In genomic region chr3:15451468-15452113, GRCh38 we compare ENCODE assay signal across 37 cellular contexts.
"Had no signal": no experiment of that assay in that cellular context is flagged by ENCODE, and none has a peak within 500 bp of the region (broad histone marks: within the 10 kb centered on the region; RNA-seq: fewer than 3 reads in every experiment).

No MANE protein-coding gene starts in this region.

- H3K4me3 ChIP-seq: Peyer's patch, SJSA1 had no signal

- H3K4me1 ChIP-seq: Peyer's patch, SJSA1 had no signal

- DNase-seq: activated CD4-positive, alpha-beta T cell treated with anti-CD3 and anti-CD28 coated beads, Interleukin-2, amount 10 ng/mL, durations not matched to agents 24 days and 14 days; activated CD4-positive, alpha-beta T cell treated with anti-CD3 and anti-CD28 coated beads, Interleukin-2, amount 50 U/mL, for 4 hours; activated CD8-positive, alpha-beta memory T cell treated with anti-CD3 and anti-CD28 coated beads, Interleukin-2, amount 10 ng/mL, durations not matched to agents 7 days and 5 days; activated effector memory CD4-positive, alpha-beta T cell treated with anti-CD3 and anti-CD28 coated beads, Interleukin-2, amount 50 U/mL, for 16 hours; activated naive CD4-positive, alpha-beta T cell; activated naive CD4-positive, alpha-beta T cell treated with anti-CD3 and anti-CD28 coated beads, Interleukin-2, amount 50 U/mL, for 16 hours; activated naive CD8-positive, alpha-beta T cell treated with anti-CD3 and anti-CD28 coated beads for 36 hours; activated T-cell treated with anti-CD3 and anti-CD28 coated beads, Interleukin-2, amount 50 U/mL, for 1 hour; activated T-cell treated with anti-CD3 and anti-CD28 coated beads, Interleukin-2, amount 50 U/mL, for 72 hours; amniotic stem cell; aorta; brain microvascular endothelial cell; central memory CD4-positive, alpha-beta T cell; MM.1S; MV-4-11; NCI-H1092 treated with DMSO at 0.1 percent for 48 hours; NCI-H1417; NCI-H146; NCI-H187; NCI-H2029 treated with DMSO at 0.1 percent for 48 hours; NCI-H2107; NCI-H2171; NCI-H510A; NCI-H526; NCI-H748 treated with DMSO at 0.1 percent for 48 hours; NK-92 treated with Interleukin-12 subunit alpha and Interleukin-12 subunit beta, amount 100 ng/mL, for 24 hours; PC-3; Peyer's patch; RPMI8226; SHP77 treated with DMSO at 0.1 percent for 48 hours; SK-N-SH had no signal

- H3K27me3 ChIP-seq: brain microvascular endothelial cell, Peyer's patch, SJSA1 had no signal

- H3K27ac ChIP-seq: brain microvascular endothelial cell, KMS-11, Peyer's patch, SJSA1 had no signal

- H3K36me3 ChIP-seq: brain microvascular endothelial cell, Peyer's patch, SJSA1 had no signal

- FAIRE-seq: TTC549 had no signal

- ATAC-seq: activated CD8-positive, alpha-beta memory T cell treated with anti-CD3 and anti-CD28 coated beads, Interleukin-2, amount 10 ng/mL, durations not matched to agents 7 days and 5 days; activated T-cell treated with anti-CD3 and anti-CD28 coated beads, Interleukin-2, amount 50 U/mL, for 72 hours; activated T-helper 17 cell treated with anti-CD3 and anti-CD28 coated beads, Interleukin-2, amount 50 U/mL, for 72 hours; PC-3 had no signal

- H3K27ac Mint-ChIP-seq: activated CD4-positive, alpha-beta T cell treated with anti-CD3 and anti-CD28 coated beads, Interleukin-2, amount 10 ng/mL, durations not matched to agents 24 days and 14 days; activated CD8-positive, alpha-beta memory T cell treated with anti-CD3 and anti-CD28 coated beads, Interleukin-2, amount 10 ng/mL, durations not matched to agents 7 days and 5 days; activated naive CD8-positive, alpha-beta T cell treated with anti-CD3 and anti-CD28 coated beads for 36 hours; activated T-cell treated with anti-CD3 and anti-CD28 coated beads, Interleukin-2, amount 50 U/mL, for 72 hours; activated T-helper 17 cell treated with anti-CD3 and anti-CD28 coated beads, Interleukin-2, amount 50 U/mL, for 72 hours; T-helper 1 cell treated with Interleukin-12 subunit alpha and Interleukin-12 subunit beta and Interleukin-4 antibody, amounts not matched to agents 30 μg/mL and 1 μg/mL, for 36 hours; T-helper 2 cell treated with Interferon-gamma antibody and Interleukin-4, amounts not matched to agents 5 μg/mL and 100 μg/mL, for 36 hours had no signal

- H3K9me3 ChIP-seq: Peyer's patch, SJSA1, SK-N-SH had no signal

- H3K9ac ChIP-seq: KMS-11, SK-N-SH had no signal

- H3K4me2 ChIP-seq: KMS-11, SK-N-SH had no signal

- H3K9me3 Mint-ChIP-seq: activated CD4-positive, alpha-beta T cell treated with anti-CD3 and anti-CD28 coated beads, Interleukin-2, amount 10 ng/mL, durations not matched to agents 24 days and 14 days; activated naive CD8-positive, alpha-beta T cell treated with anti-CD3 and anti-CD28 coated beads for 36 hours; activated T-cell treated with anti-CD3 and anti-CD28 coated beads, Interleukin-2, amount 50 U/mL, for 72 hours; activated T-helper 17 cell treated with anti-CD3 and anti-CD28 coated beads, Interleukin-2, amount 50 U/mL, for 72 hours; T-helper 1 cell treated with Interleukin-12 subunit alpha and Interleukin-12 subunit beta and Interleukin-4 antibody, amounts not matched to agents 30 μg/mL and 1 μg/mL, for 36 hours; T-helper 2 cell treated with Interferon-gamma antibody and Interleukin-4, amounts not matched to agents 5 μg/mL and 100 μg/mL, for 36 hours had no signal

- H3K4me1 Mint-ChIP-seq: activated naive CD8-positive, alpha-beta T cell treated with anti-CD3 and anti-CD28 coated beads for 36 hours; activated T-helper 17 cell treated with anti-CD3 and anti-CD28 coated beads, Interleukin-2, amount 50 U/mL, for 72 hours had no signal

- H3K4me3 Mint-ChIP-seq: activated CD4-positive, alpha-beta T cell treated with anti-CD3 and anti-CD28 coated beads, Interleukin-2, amount 10 ng/mL, durations not matched to agents 24 days and 14 days; activated CD8-positive, alpha-beta memory T cell treated with anti-CD3 and anti-CD28 coated beads, Interleukin-2, amount 10 ng/mL, durations not matched to agents 7 days and 5 days; activated naive CD8-positive, alpha-beta T cell treated with anti-CD3 and anti-CD28 coated beads for 36 hours; activated T-cell treated with anti-CD3 and anti-CD28 coated beads, Interleukin-2, amount 50 U/mL, for 72 hours; activated T-helper 17 cell treated with anti-CD3 and anti-CD28 coated beads, Interleukin-2, amount 50 U/mL, for 72 hours; T-helper 1 cell treated with Interleukin-12 subunit alpha and Interleukin-12 subunit beta and Interleukin-4 antibody, amounts not matched to agents 30 μg/mL and 1 μg/mL, for 36 hours; T-helper 2 cell treated with Interferon-gamma antibody and Interleukin-4, amounts not matched to agents 5 μg/mL and 100 μg/mL, for 36 hours had no signal

- H3K27me3 Mint-ChIP-seq: activated CD4-positive, alpha-beta T cell treated with anti-CD3 and anti-CD28 coated beads, Interleukin-2, amount 10 ng/mL, durations not matched to agents 24 days and 14 days; activated CD8-positive, alpha-beta memory T cell treated with anti-CD3 and anti-CD28 coated beads, Interleukin-2, amount 10 ng/mL, durations not matched to agents 7 days and 5 days; activated naive CD8-positive, alpha-beta T cell treated with anti-CD3 and anti-CD28 coated beads for 36 hours; activated T-helper 17 cell treated with anti-CD3 and anti-CD28 coated beads, Interleukin-2, amount 50 U/mL, for 72 hours had no signal

- H3K36me3 Mint-ChIP-seq: activated CD8-positive, alpha-beta memory T cell treated with anti-CD3 and anti-CD28 coated beads, Interleukin-2, amount 10 ng/mL, durations not matched to agents 7 days and 5 days; activated naive CD8-positive, alpha-beta T cell treated with anti-CD3 and anti-CD28 coated beads for 36 hours had no signal
